15 cellular contexts compared by ENCODE assay signal in the genomic region with DNA sequence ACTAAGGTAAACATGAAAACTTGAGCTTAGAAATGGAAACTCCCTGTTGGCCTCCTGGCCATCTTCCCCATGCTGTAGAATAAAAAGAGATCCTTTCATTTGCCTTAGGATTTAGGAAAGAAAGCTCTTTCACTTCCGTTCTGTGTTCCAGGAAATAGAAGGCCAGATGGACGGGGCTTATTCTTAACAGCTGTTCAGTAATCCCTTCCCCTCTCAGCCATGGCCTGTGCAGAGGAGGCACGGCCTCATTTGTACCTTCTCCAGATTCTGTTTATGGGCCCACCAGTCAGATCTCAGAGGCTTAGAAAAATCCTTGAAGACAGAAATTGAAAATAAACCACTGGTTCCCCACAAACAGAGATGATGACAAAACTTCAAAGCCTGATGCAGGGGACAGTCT.
A peak's percentile ranks its signal among the peaks of the same experiment; 100 is the strongest.
DNase-seq lines count a peak whose midpoint lies in the region; ATAC-seq and TF ChIP-seq lines count a peak whose summit lies in the region.
"Had no signal": no experiment of that assay in that cellular context is flagged by ENCODE, and none has a peak within 500 bp of the region (broad histone marks: within the 10 kb centered on the region; RNA-seq: fewer than 3 reads in every experiment).

No MANE protein-coding gene starts in this region.

- peaks cover 29% of the 10 kb centered on the region for H3K36me3 ChIP-seq in GM23338 (ENCODE audit: insufficient read depth)
- H3K36me3 ChIP-seq in smooth muscle cell (ENCODE audit: low read depth) = peaks cover 3% of the 10 kb centered on the region

- H3K4me1 Mint-ChIP-seq in GM23338 (peaks cover 50% of the 10 kb centered on the region), WTC11 (peaks cover 51% of the 10 kb centered on the region)
- H3K4me1 Mint-ChIP-seq: stimulated activated naive B cell treated with anti-CD40 and anti-IgM and Interleukin-4, amounts not matched to agents 10 μg/mL and 1 μg/mL and 100 μg/mL, for 72 hours had no signal

- H2AFZ ChIP-seq in GM23338 = no peak overlapping the region
- H2AFZ ChIP-seq in smooth muscle cell (ENCODE audit: low read depth) = no peak overlapping the region

- WGBS in smooth muscle cell (ENCODE audit: low lambda C conversion rate) = 24% methylated on average over 3 of the region's 3 CpGs

- H3K4me1 ChIP-seq in GM23338 (ENCODE audit: insufficient read depth) = peaks cover 26% of the 10 kb centered on the region
- peaks cover 19% of the 10 kb centered on the region for H3K4me1 ChIP-seq in smooth muscle cell (ENCODE audit: low read depth)

- H3K27ac ChIP-seq in GM23338 (ENCODE audit: low read depth) (0 out of 2 replicates have a peak overlapping the region, but pooled peaks have one; percentile 19), smooth muscle cell (ENCODE audit: low read depth) (peak overlapping the region; percentile 66)

- no peak overlapping the region for H3K4me2 ChIP-seq in GM23338
- H3K4me2 ChIP-seq in smooth muscle cell = peak overlapping the region; percentile 43

- no peaks in the 10 kb centered on the region; the same call in 1 of the 2 replicates for H3K9me2 ChIP-seq in GM23338 (ENCODE audit: insufficient read depth)

- no peak overlapping the region for H3K4me3 ChIP-seq in GM23338
- H3K4me3 ChIP-seq in smooth muscle cell = no peak overlapping the region
- H3K4me3 ChIP-seq: right lobe of liver had no signal

- ATAC-seq in GM23338 (no peak), WTC11 (no peak), HG02623 (IDR thresholded peaks at IDR 0.05; ENCODE audit: unreplicated experiment) (no peak), HG02588 (IDR thresholded peaks at IDR 0.05; ENCODE audit: unreplicated experiment) (no peak)
- ATAC-seq: natural killer cell treated with Interleukin-12 subunit alpha and Interleukin-12 subunit beta and Interleukin-15 and Interleukin-18, amount 100 ng/mL, for 72 hours; right lobe of liver; stimulated activated naive B cell treated with anti-CD40 and anti-IgM and Interleukin-4, amounts not matched to agents 10 μg/mL and 1 μg/mL and 100 μg/mL, for 72 hours had no signal

- H4K20me1 ChIP-seq in GM23338 (replicated peaks; ENCODE audit: insufficient read depth) (peaks cover 14% of the 10 kb centered on the region), smooth muscle cell (ENCODE audit: low read depth) (no peaks in the 10 kb centered on the region)

- no peaks in the 10 kb centered on the region for H3K9me3 ChIP-seq in smooth muscle cell (replicated peaks; ENCODE audit: low read depth)
- H3K9me3 ChIP-seq: right lobe of liver had no signal

- H3K27ac Mint-ChIP-seq in GM23338 (0 out of 2 replicates have a peak overlapping the region, but pooled peaks have one; percentile 6), WTC11 (peak overlapping the region; percentile 58)
- H3K27ac Mint-ChIP-seq: activated naive CD4-positive, alpha-beta T cell treated with anti-CD3 and anti-CD28 coated beads for 36 hours; natural killer cell treated with Interleukin-12 subunit alpha and Interleukin-12 subunit beta and Interleukin-15 and Interleukin-18, amount 100 ng/mL, for 72 hours; stimulated activated naive B cell treated with anti-CD40 and anti-IgM and Interleukin-4, amounts not matched to agents 10 μg/mL and 1 μg/mL and 100 μg/mL, for 72 hours had no signal

- H3K36me3 Mint-ChIP-seq in GM23338 (ENCODE audit: low read depth) (peaks cover 24% of the 10 kb centered on the region), WTC11 (peaks cover 30% of the 10 kb centered on the region)
- H3K36me3 Mint-ChIP-seq: natural killer cell treated with Interleukin-12 subunit alpha and Interleukin-12 subunit beta and Interleukin-15 and Interleukin-18, amount 100 ng/mL, for 72 hours; stimulated activated naive B cell treated with anti-CD40 and anti-IgM and Interleukin-4, amounts not matched to agents 10 μg/mL and 1 μg/mL and 100 μg/mL, for 72 hours had no signal

- H3K27me3 ChIP-seq in GM23338 (ENCODE audit: insufficient read depth) (no peaks in the 10 kb centered on the region), smooth muscle cell (ENCODE audit: low read depth) (no peaks in the 10 kb centered on the region)
- H3K27me3 ChIP-seq: right lobe of liver had no signal

- TF ChIP-seq CTCF in GM23338 (conservative IDR thresholded peaks at IDR 0.05; ENCODE audit: low read depth in 2 of 2) (no peak), WTC11 (IDR thresholded peaks at IDR 0.05) (no peak), smooth muscle cell (IDR thresholded peaks at IDR 0.05; ENCODE audit: borderline replicate concordance, insufficient read depth, poor library complexity, severe bottlenecking) (no peak)

- no peaks in the 10 kb centered on the region for H3K9me3 Mint-ChIP-seq in GM23338
- H3K9me3 Mint-ChIP-seq in WTC11 = no peaks in the 10 kb centered on the region
- H3K9me3 Mint-ChIP-seq: activated naive CD4-positive, alpha-beta T cell treated with anti-CD3 and anti-CD28 coated beads for 36 hours; natural killer cell treated with Interleukin-12 subunit alpha and Interleukin-12 subunit beta and Interleukin-15 and Interleukin-18, amount 100 ng/mL, for 72 hours; stimulated activated naive B cell treated with anti-CD40 and anti-IgM and Interleukin-4, amounts not matched to agents 10 μg/mL and 1 μg/mL and 100 μg/mL, for 72 hours had no signal

- H3F3A ChIP-seq in GM23338 (replicated peaks; ENCODE audit: low read depth) (peaks cover 3% of the 10 kb centered on the region; the same call in 1 of the 2 replicates), smooth muscle cell (ENCODE audit: low read depth) (peaks cover 12% of the 10 kb centered on the region)

- CTCF ChIA-PET in WTC11 (lab: Charles Lee) = no interaction called here

- H3K27me3 Mint-ChIP-seq in GM23338 (ENCODE audit: insufficient read depth, low read depth, poor library complexity) = no peaks in the 10 kb centered on the region
- H3K27me3 Mint-ChIP-seq in WTC11 (ENCODE audit: low read depth) = no peaks in the 10 kb centered on the region

- POLR2A ChIA-PET in WTC11 (lab: Charles Lee) = no interaction called here

- H3K79me2 ChIP-seq in GM23338 (replicated peaks; ENCODE audit: insufficient read depth) (peaks cover 50% of the 10 kb centered on the region), smooth muscle cell (ENCODE audit: low read depth) (peaks cover 28% of the 10 kb centered on the region)

- DNase-seq in GM23338 (ENCODE audit: low spot score) = no peak
- DNase-seq in WTC11 (ENCODE audit: low spot score) = no peak
- peak; percentile 37 for DNase-seq in iris pigment epithelial cell (ENCODE audit: low read depth)
- no peak for DNase-seq in smooth muscle cell (lab: John Stamatoyannopoulos, UW; ENCODE audit: unreplicated experiment)
- DNase-seq in H4 (ENCODE audit: low spot score) = no peak
- no peak for DNase-seq in NOMO-1 treated with DMSO at 0.1 percent for 48 hours (lab: John Stamatoyannopoulos, UW; ENCODE audit: unreplicated experiment)
- DNase-seq: activated naive CD4-positive, alpha-beta T cell treated with anti-CD3 and anti-CD28 coated beads for 36 hours; Calu3; glutamatergic neuron; NCI-H2171; right lobe of liver; stimulated activated naive B cell treated with anti-CD40 and anti-IgM and Interleukin-4, amounts not matched to agents 10 μg/mL and 1 μg/mL and 100 μg/mL, for 72 hours had no signal

- H3K9ac ChIP-seq in smooth muscle cell (ENCODE audit: low read depth) = no peak overlapping the region

- H3K4me3 Mint-ChIP-seq in GM23338 = no peak overlapping the region
- no peak overlapping the region for H3K4me3 Mint-ChIP-seq in WTC11
- H3K4me3 Mint-ChIP-seq: activated naive CD4-positive, alpha-beta T cell treated with anti-CD3 and anti-CD28 coated beads for 36 hours; natural killer cell treated with Interleukin-12 subunit alpha and Interleukin-12 subunit beta and Interleukin-15 and Interleukin-18, amount 100 ng/mL, for 72 hours; stimulated activated naive B cell treated with anti-CD40 and anti-IgM and Interleukin-4, amounts not matched to agents 10 μg/mL and 1 μg/mL and 100 μg/mL, for 72 hours had no signal

TF ChIP-seq in GM23338, 12 proteins besides CTCF, POLR2A, EP300 and RAD21 (continues in another document):
- TF ChIP-seq, protein P1, sequence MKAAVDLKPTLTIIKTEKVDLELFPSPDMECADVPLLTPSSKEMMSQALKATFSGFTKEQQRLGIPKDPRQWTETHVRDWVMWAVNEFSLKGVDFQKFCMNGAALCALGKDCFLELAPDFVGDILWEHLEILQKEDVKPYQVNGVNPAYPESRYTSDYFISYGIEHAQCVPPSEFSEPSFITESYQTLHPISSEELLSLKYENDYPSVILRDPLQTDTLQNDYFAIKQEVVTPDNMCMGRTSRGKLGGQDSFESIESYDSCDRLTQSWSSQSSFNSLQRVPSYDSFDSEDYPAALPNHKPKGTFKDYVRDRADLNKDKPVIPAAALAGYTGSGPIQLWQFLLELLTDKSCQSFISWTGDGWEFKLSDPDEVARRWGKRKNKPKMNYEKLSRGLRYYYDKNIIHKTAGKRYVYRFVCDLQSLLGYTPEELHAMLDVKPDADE (IDR thresholded peaks at IDR 0.05) = no peak
- TF ChIP-seq CREB1 (CRISPR knock-in tag; IDR thresholded peaks at IDR 0.05; ENCODE audit: low read depth) (no peak), EZH2 (IDR thresholded peaks at IDR 0.05; ENCODE audit: low read depth, unreplicated experiment) (no peak)

TF ChIP-seq in WTC11, 78 proteins besides CTCF, POLR2A, EP300 and RAD21 (continues in another document):
- TF ChIP-seq, protein P2, sequence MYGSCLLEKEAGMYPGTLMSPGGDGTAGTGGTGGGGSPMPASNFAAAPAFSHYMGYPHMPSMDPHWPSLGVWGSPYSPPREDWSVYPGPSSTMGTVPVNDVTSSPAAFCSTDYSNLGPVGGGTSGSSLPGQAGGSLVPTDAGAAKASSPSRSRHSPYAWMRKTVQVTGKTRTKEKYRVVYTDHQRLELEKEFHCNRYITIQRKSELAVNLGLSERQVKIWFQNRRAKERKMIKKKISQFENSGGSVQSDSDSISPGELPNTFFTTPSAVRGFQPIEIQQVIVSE (CRISPR knock-in tag; IDR thresholded peaks at IDR 0.05; ENCODE audit: borderline replicate concordance) = no peak
- TF ChIP-seq, protein P3, sequence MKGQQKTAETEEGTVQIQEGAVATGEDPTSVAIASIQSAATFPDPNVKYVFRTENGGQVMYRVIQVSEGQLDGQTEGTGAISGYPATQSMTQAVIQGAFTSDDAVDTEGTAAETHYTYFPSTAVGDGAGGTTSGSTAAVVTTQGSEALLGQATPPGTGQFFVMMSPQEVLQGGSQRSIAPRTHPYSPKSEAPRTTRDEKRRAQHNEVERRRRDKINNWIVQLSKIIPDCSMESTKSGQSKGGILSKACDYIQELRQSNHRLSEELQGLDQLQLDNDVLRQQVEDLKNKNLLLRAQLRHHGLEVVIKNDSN (CRISPR knock-in tag; IDR thresholded peaks at IDR 0.05) = no peak
- TF ChIP-seq, protein P4, sequence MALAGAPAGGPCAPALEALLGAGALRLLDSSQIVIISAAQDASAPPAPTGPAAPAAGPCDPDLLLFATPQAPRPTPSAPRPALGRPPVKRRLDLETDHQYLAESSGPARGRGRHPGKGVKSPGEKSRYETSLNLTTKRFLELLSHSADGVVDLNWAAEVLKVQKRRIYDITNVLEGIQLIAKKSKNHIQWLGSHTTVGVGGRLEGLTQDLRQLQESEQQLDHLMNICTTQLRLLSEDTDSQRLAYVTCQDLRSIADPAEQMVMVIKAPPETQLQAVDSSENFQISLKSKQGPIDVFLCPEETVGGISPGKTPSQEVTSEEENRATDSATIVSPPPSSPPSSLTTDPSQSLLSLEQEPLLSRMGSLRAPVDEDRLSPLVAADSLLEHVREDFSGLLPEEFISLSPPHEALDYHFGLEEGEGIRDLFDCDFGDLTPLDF (CRISPR knock-in tag; IDR thresholded peaks at IDR 0.05) = no peak
- no peak for TF ChIP-seq NR1H2 (CRISPR knock-in tag; IDR thresholded peaks at IDR 0.05)
